Comparison of ENCODE assay signal across 10 cellular contexts in the genomic region with DNA sequence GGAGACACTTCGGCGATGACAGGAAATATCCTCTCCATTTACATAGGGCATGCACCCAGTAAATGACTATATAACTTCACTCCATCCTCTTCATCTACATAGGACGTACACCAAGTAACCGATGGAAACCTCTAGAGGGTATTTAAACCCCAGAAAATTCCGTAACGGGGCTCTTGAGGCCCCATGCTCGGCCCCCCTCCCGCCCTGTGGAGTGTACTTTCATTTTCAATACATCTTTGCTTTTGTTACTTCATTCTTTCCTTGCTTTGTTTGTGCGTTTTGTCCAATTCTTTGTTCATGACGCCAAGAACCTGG. TPM values are rescaled to one million over a fixed set of nuclear protein-coding genes. Genes with fewer than 3 reads are reported as not detected.
DNase-seq lines count a peak whose midpoint lies in the region; FAIRE-seq and TF ChIP-seq lines count a peak whose summit lies in the region.
"Had no signal": no experiment of that assay in that cellular context is flagged by ENCODE, and none has a peak within 500 bp of the region (broad histone marks: within the 10 kb centered on the region; RNA-seq: fewer than 3 reads in every experiment).

No MANE protein-coding gene starts in this region.

- H3K36me3 ChIP-seq in kidney (ENCODE audit: control insufficient read depth in 1 of 2, insufficient read depth in 2 of 2, low read length in 2 of 2) = no peaks in the 10 kb centered on the region
- H3K36me3 ChIP-seq in subcutaneous abdominal adipose tissue (ENCODE audit: control insufficient read depth in 5 of 5, insufficient read depth in 5 of 5, low read length in 5 of 5) = no peaks in the 10 kb centered on the region

- FAIRE-seq in kidney (lab: Jason Lieb, UNC) = no peak

- H3K4me3 ChIP-seq in kidney (ENCODE audit: low read length in 2 of 2) (peak overlapping the region; percentile 64 to 87), subcutaneous abdominal adipose tissue (ENCODE audit: low read depth in 1 of 5, low read length in 5 of 5) (peak overlapping the region; percentile 71 to 95 (median 82))

- H3K4me1 ChIP-seq in kidney (ENCODE audit: control insufficient read depth in 1 of 2, insufficient read depth in 1 of 2, low read depth in 1 of 2, low read length in 2 of 2) = peaks cover 19 to 23% of the 10 kb centered on the region in 2 donors
- peaks cover 2 to 31% (median 19%) of the 10 kb centered on the region in 5 donors for H3K4me1 ChIP-seq in subcutaneous abdominal adipose tissue (ENCODE audit: control insufficient read depth in 5 of 5, insufficient read depth in 5 of 5, low read length in 5 of 5)

- no peak overlapping the region for H3K27ac Mint-ChIP-seq in activated naive CD8-positive, alpha-beta T cell

- peaks cover 21% of the 10 kb centered on the region for H3K4me1 Mint-ChIP-seq in activated naive CD8-positive, alpha-beta T cell (ENCODE audit: low read depth)

- H3K9ac ChIP-seq in kidney (ENCODE audit: low read length in 2 of 2) = peak overlapping the region in 1 of 2 donors; percentile 90
- H3K9ac ChIP-seq in subcutaneous abdominal adipose tissue (ENCODE audit: low read length in 5 of 5) = peak overlapping the region; percentile 47 to 89 (median 61)

- no peaks in the 10 kb centered on the region for H3K9me3 Mint-ChIP-seq in activated naive CD8-positive, alpha-beta T cell (ENCODE audit: low read depth)

- H3K36me3 Mint-ChIP-seq in activated naive CD8-positive, alpha-beta T cell = no peaks in the 10 kb centered on the region

- peaks cover 6 to 30% (median 14%) of the 10 kb centered on the region in 5 donors for H3K27me3 ChIP-seq in subcutaneous abdominal adipose tissue (ENCODE audit: control insufficient read depth in 5 of 5, insufficient read depth in 4 of 5, low read length in 5 of 5)

- DNase-seq in NCI-H1694 treated with DMSO at 0.1 percent for 48 hours (lab: John Stamatoyannopoulos, UW) (peak; percentile 31), NCI-H1694 (lab: John Stamatoyannopoulos, UW) (no peak), kidney (no peak), NCI-H2081 treated with DMSO at 0.1 percent for 48 hours (lab: John Stamatoyannopoulos, UW) (no peak), CD1c-positive myeloid dendritic cell (ENCODE audit: extremely low spot score) (no peak), dermis blood vessel endothelial cell (no peak)
- DNase-seq: MV-4-11 had no signal

- no peaks in the 10 kb centered on the region for H3K9me3 ChIP-seq in kidney (ENCODE audit: control insufficient read depth in 1 of 2, low read length in 2 of 2)
- no peaks in the 10 kb centered on the region for H3K9me3 ChIP-seq in subcutaneous abdominal adipose tissue (ENCODE audit: control insufficient read depth in 5 of 5, low read length in 5 of 5)

- H3K4me3 Mint-ChIP-seq in activated naive CD8-positive, alpha-beta T cell = peak overlapping the region; percentile 89

- no peak for TF ChIP-seq CTCF in kidney (IDR thresholded peaks at IDR 0.05; ENCODE audit: borderline replicate concordance, extremely low read depth, insufficient read depth)

- H3K27ac ChIP-seq in kidney (ENCODE audit: low read depth in 2 of 2, low read length in 2 of 2) (peak overlapping the region; percentile 84 to 88), subcutaneous abdominal adipose tissue (ENCODE audit: low read depth, low read length) (peak overlapping the region; percentile 67)
- H3K27ac ChIP-seq: epithelial cell of prostate had no signal

- intact Hi-C loops in kidney (cut with DNase I) = no loop called here

- peaks cover 23% of the 10 kb centered on the region for H3K27me3 Mint-ChIP-seq in activated naive CD8-positive, alpha-beta T cell

RNA-seq across cellular contexts. Expression of a gene that starts 7.5 kb away (rescaled TPM):
- total RNA-seq in kidney (180 TPM), dermis blood vessel endothelial cell (2.9 and 9.3 TPM in 2 replicates)
- polyA plus RNA-seq in kidney (ENCODE audit: insufficient read depth, low read depth, low replicate concordance) = 52.5 TPM

RNA-seq across cellular contexts. Expression of a gene that starts 47.7 kb away (rescaled TPM):
- total RNA-seq in kidney (18.6 TPM), dermis blood vessel endothelial cell (0.70 and 1.5 TPM in 2 replicates)
- 85.5 TPM for polyA plus RNA-seq in kidney (ENCODE audit: insufficient read depth, low read depth, low replicate concordance)

Comparison
In these comparisons a context has a peak if more than half of its experiments do, and no peak if none do; other contexts are left out.
1. RNA of a gene that starts 7.5 kb away (total RNA-seq): 180 TPM in kidney (single experiment); 2.9 to 9.3 TPM in dermis blood vessel endothelial cell; every median in the first group is over 10 times any median in the second.